In the genomic region with DNA sequence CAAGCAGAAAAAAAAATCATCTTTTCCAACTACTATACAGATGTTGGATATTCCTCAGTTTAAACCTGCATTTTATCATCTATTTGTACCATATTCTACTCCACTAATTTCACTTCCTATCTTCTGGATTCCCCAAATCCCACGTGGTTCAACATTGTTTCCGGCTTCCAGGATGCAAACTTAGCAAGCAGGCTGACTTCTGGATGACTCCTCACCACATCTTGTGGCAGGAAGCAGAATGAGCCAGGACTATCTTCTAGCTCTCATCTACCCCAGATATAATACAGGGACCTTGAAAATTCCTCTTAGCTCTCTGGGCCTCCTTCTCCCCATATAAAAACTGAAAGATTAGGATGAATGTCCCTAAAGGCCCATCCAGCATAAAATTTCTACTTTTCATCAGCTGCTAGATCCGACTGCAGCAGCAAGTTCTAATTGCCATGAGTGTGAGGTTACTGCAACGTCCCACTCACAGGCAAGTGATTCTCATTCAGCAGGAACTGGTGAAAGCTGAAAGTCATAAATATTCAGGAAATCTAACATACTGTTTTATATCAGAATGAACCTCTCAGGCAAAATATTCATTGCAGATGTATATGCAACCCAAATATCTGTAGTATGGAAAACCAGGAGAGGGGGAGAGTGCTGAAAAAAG, we compare ENCODE assay signal across 13 cellular contexts.
DNase-seq lines count a peak whose midpoint lies in the region; ATAC-seq and TF ChIP-seq lines count a peak whose summit lies in the region.
"Had no signal": no experiment of that assay in that cellular context is flagged by ENCODE, and none has a peak within 500 bp of the region (broad histone marks: within the 10 kb centered on the region; RNA-seq: fewer than 3 reads in every experiment).

No MANE protein-coding gene starts in this region.

- no peaks in the 10 kb centered on the region for H3K27me3 Mint-ChIP-seq in activated T-cell treated with anti-CD3 and anti-CD28 coated beads, Interleukin-2, amount 50 U/mL, for 24 hours
- H3K27me3 Mint-ChIP-seq: activated naive CD8-positive, alpha-beta T cell treated with anti-CD3 and anti-CD28 coated beads, Interleukin-2, amount 50 U/mL, for 24 hours had no signal

- H3K27ac Mint-ChIP-seq in activated T-cell treated with anti-CD3 and anti-CD28 coated beads, Interleukin-2, amount 50 U/mL, for 24 hours, result no peak overlapping the region
- H3K27ac Mint-ChIP-seq: activated naive CD8-positive, alpha-beta T cell treated with anti-CD3 and anti-CD28 coated beads, Interleukin-2, amount 50 U/mL, for 24 hours had no signal

- no peak for TF ChIP-seq POLR2A in gastroesophageal sphincter (IDR thresholded peaks at IDR 0.05)

- no peaks in the 10 kb centered on the region for H4K20me1 ChIP-seq in GM23248 (ENCODE audit: insufficient read depth)

- H3K4me3 Mint-ChIP-seq in activated T-cell treated with anti-CD3 and anti-CD28 coated beads, Interleukin-2, amount 50 U/mL, for 24 hours, result no peak overlapping the region
- H3K4me3 Mint-ChIP-seq: activated naive CD8-positive, alpha-beta T cell treated with anti-CD3 and anti-CD28 coated beads, Interleukin-2, amount 50 U/mL, for 24 hours had no signal

- H3K27ac ChIP-seq in GM23248, result peak overlapping the region; percentile 48
- H3K27ac ChIP-seq in gastroesophageal sphincter, result peak overlapping the region in 3 of 4 donors; percentile 21 to 34 (median 25)

- H3K4me3 ChIP-seq in GM23248 (peak overlapping the region; percentile 36; the same call in 1 of the 2 replicates), WI38 (ENCODE audit: low read depth, low read length) (no peak overlapping the region), gastroesophageal sphincter (no peak overlapping the region), skeletal muscle satellite cell (ENCODE audit: low read length) (no peak overlapping the region)
- H3K4me3 ChIP-seq: mucosa of descending colon, stomach had no signal

- 2 to 3% methylated on average over 4 of the region's 4 CpGs for whole genome bisulfite sequencing in GM23248 (ENCODE audit: low coverage in 1 of 2, low lambda C conversion rate in 2 of 2, missing lambda C conversion rate in 2 of 2), 2 experiments
- WGBS in gastroesophageal sphincter (ENCODE audit: low coverage in 1 of 2), 2 donors, result 22 to 27% methylated on average over 4 of the region's 4 CpGs

- TF ChIP-seq CTCF in WI38 (IDR thresholded peaks at IDR 0.05; ENCODE audit: low read depth, low read length), result 0 out of 2 replicates have a peak, but pooled peaks have one; percentile 10
- no peak for TF ChIP-seq CTCF in gastroesophageal sphincter (IDR thresholded peaks at IDR 0.05)

- peaks cover 26% of the 10 kb centered on the region for H3K4me1 ChIP-seq in GM23248 (ENCODE audit: insufficient read depth)
- peaks cover 0 to 24% (median 5%) of the 10 kb centered on the region in 3 donors for H3K4me1 ChIP-seq in gastroesophageal sphincter
- peaks cover 25% of the 10 kb centered on the region for H3K4me1 ChIP-seq in skeletal muscle satellite cell (ENCODE audit: control insufficient read depth, insufficient read depth, low read length)

- H3K9me3 Mint-ChIP-seq in activated T-cell treated with anti-CD3 and anti-CD28 coated beads, Interleukin-2, amount 50 U/mL, for 24 hours, result no peaks in the 10 kb centered on the region
- H3K9me3 Mint-ChIP-seq: activated naive CD8-positive, alpha-beta T cell treated with anti-CD3 and anti-CD28 coated beads, Interleukin-2, amount 50 U/mL, for 24 hours had no signal

- peak overlapping the region; percentile 74 for H2AFZ ChIP-seq in GM23248

- peak; percentile 60 for ATAC-seq in gastroesophageal sphincter
- ATAC-seq in HG02588 (IDR thresholded peaks at IDR 0.05; ENCODE audit: unreplicated experiment), result no peak
- ATAC-seq: activated naive CD8-positive, alpha-beta T cell treated with anti-CD3 and anti-CD28 coated beads, Interleukin-2, amount 50 U/mL, for 24 hours; mucosa of descending colon had no signal

- H3F3A ChIP-seq in GM23248 (ENCODE audit: insufficient read depth), result peaks cover 17% of the 10 kb centered on the region

- no peaks in the 10 kb centered on the region for H3K27me3 ChIP-seq in GM23248 (replicated peaks; ENCODE audit: insufficient read depth)
- H3K27me3 ChIP-seq in gastroesophageal sphincter, result no peaks in the 10 kb centered on the region
- H3K27me3 ChIP-seq in skeletal muscle satellite cell (ENCODE audit: control insufficient read depth, insufficient read depth, low read length), result no peaks in the 10 kb centered on the region
- H3K27me3 ChIP-seq: stomach had no signal

- H3K4me1 Mint-ChIP-seq in activated T-cell treated with anti-CD3 and anti-CD28 coated beads, Interleukin-2, amount 50 U/mL, for 24 hours (ENCODE audit: low read depth), result no peaks in the 10 kb centered on the region
- H3K4me1 Mint-ChIP-seq: activated naive CD8-positive, alpha-beta T cell treated with anti-CD3 and anti-CD28 coated beads, Interleukin-2, amount 50 U/mL, for 24 hours had no signal

- H3K36me3 ChIP-seq in GM23248 (ENCODE audit: low read depth), result no peaks in the 10 kb centered on the region
- no peaks in the 10 kb centered on the region for H3K36me3 ChIP-seq in gastroesophageal sphincter
- H3K36me3 ChIP-seq in skeletal muscle satellite cell (ENCODE audit: insufficient read depth, low read length), result no peaks in the 10 kb centered on the region
- H3K36me3 ChIP-seq: stomach had no signal

- H3K9ac ChIP-seq in GM23248, result 0 out of 2 replicates have a peak overlapping the region, but pooled peaks have one; percentile 12
- H3K9ac ChIP-seq in skeletal muscle satellite cell (ENCODE audit: low read depth, low read length), result peak overlapping the region; percentile 15

- no peaks in the 10 kb centered on the region for H3K79me2 ChIP-seq in GM23248 (ENCODE audit: insufficient read depth)

- peak; percentile 86 for DNase-seq in GM23248
- no peak for DNase-seq in activated T-cell treated with anti-CD3 and anti-CD28 coated beads, Interleukin-2, amount 50 U/mL, for 24 hours
- DNase-seq in NCI-H1105 (lab: John Stamatoyannopoulos, UW), result no peak
- no peak for DNase-seq in NCI-H128 (lab: John Stamatoyannopoulos, UW; ENCODE audit: unreplicated experiment)
- DNase-seq: activated CD4-positive, alpha-beta T cell treated with anti-CD3 and anti-CD28 coated beads for 48 hours; activated naive CD8-positive, alpha-beta T cell treated with anti-CD3 and anti-CD28 coated beads, Interleukin-2, amount 50 U/mL, for 24 hours; stimulated activated CD4-positive, alpha-beta T cell treated with anti-CD3 and anti-CD28 coated beads, Interleukin-15, amount 100 ng/mL, for 24 hours; stomach had no signal

- no peaks in the 10 kb centered on the region for H3K9me2 ChIP-seq in GM23248 (ENCODE audit: insufficient read depth)

- in situ Hi-C loops in GM23248 (cut with MboI), result no loop called here

- TF ChIP-seq EP300 in gastroesophageal sphincter (IDR thresholded peaks at IDR 0.05), result no peak

- peak overlapping the region; percentile 54 for H3K4me2 ChIP-seq in GM23248 (ENCODE audit: unreplicated experiment)
- no peak overlapping the region for H3K4me2 ChIP-seq in skeletal muscle satellite cell (ENCODE audit: low read length)

- H3K36me3 Mint-ChIP-seq in activated T-cell treated with anti-CD3 and anti-CD28 coated beads, Interleukin-2, amount 50 U/mL, for 24 hours (ENCODE audit: low read depth), result no peaks in the 10 kb centered on the region

- H3K9me3 ChIP-seq in GM23248 (ENCODE audit: low read depth), result no peaks in the 10 kb centered on the region
- no peaks in the 10 kb centered on the region for H3K9me3 ChIP-seq in gastroesophageal sphincter
- no peaks in the 10 kb centered on the region for H3K9me3 ChIP-seq in skeletal muscle satellite cell (replicated peaks; ENCODE audit: low read length)
- H3K9me3 ChIP-seq: mucosa of descending colon, stomach had no signal
